Comparison of ENCODE assay signal across 8 cellular contexts in the genomic region with DNA sequence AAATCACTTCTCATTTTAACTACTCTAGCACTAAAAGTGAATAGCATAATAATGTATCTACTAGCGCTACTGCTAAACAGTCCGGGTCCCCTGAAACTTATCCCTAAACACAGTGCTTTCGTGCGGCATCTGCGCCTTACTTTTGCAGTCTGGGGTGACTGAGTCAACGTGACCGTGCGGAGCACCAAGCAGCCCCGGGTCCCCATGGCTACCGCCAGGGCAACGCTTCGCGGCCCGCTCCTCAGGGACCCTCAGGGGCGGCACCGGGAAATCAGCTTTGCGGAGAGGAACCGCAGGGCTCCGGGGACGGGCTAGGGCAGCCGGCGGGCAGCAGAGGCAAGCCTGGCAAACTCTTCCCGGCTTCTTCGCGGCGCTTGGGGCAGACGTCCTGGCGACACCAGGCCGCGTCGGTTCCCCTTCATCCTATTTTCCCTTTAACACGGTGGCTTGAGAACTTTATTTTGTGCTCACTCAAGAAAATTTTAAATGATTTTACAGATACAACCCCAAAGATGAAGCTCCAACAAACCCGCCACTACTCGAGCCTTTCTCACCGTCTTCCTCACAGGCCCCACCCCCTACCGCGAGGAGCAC. TPM values are rescaled to one million over a fixed set of nuclear protein-coding genes. Genes with fewer than 3 reads are reported as not detected.
A peak's percentile ranks its signal among the peaks of the same experiment; 100 is the strongest.
DNase-seq lines count a peak whose midpoint lies in the region; ATAC-seq, FAIRE-seq and TF ChIP-seq lines count a peak whose summit lies in the region.

No MANE protein-coding gene starts in this region.

- 27% methylated on average over 21 of the region's 37 CpGs for whole genome bisulfite sequencing in HepG2 (ENCODE audit: low lambda C conversion rate)

- H3K9me3 Mint-ChIP-seq in activated CD4-positive, alpha-beta T cell treated with anti-CD3 and anti-CD28 coated beads for 36 hours (ENCODE audit: low read depth), result no peaks in the 10 kb centered on the region

- H3K9ac ChIP-seq in colonic mucosa (ENCODE audit: low read depth in 2 of 2, low read length in 2 of 2), result peak overlapping the region; percentile 84 to 92
- H3K9ac ChIP-seq in HepG2 (ENCODE audit: insufficient read depth, low read depth, low read length), result peak overlapping the region; percentile 63

- H3K4me3 ChIP-seq in HEK293 (ENCODE audit: low read depth, low read length) (peak overlapping the region; percentile 97), colonic mucosa (peak overlapping the region; percentile 94), HepG2 (replicated peaks in 1 of 3; ENCODE audit: insufficient read depth in 1 of 3, low read depth in 2 of 3, low read length in 3 of 3) (peak overlapping the region; percentile 72 to 80 (median 77))

- CTCF ChIA-PET in HEK293 (lab: Yijun Ruan, JAX) (interaction anchor here (0.6 to 0.8 kb wide), 3 partner anchors 9 to 20 kb away, joined by 3 to 5 read pairs (median 3); no protein-coding TSS in a partner anchor), HepG2 (lab: Yijun Ruan, JAX; ENCODE audit: low intra/inter-chr PET ratio, low total read pairs) (no interaction called here)
- CTCF ChIA-PET in activated CD4-positive, alpha-beta T cell treated with anti-CD3 and anti-CD28 coated beads for 36 hours (lab: Charles Lee), result interaction anchor here (0.7 to 1.7 kb wide), 8 partner anchors 9 to 219 kb away, joined by 3 to 5 read pairs (median 4); no protein-coding TSS in a partner anchor

- peaks cover 15% of the 10 kb centered on the region for H3K4me1 Mint-ChIP-seq in activated CD4-positive, alpha-beta T cell treated with anti-CD3 and anti-CD28 coated beads for 36 hours

- no peaks in the 10 kb centered on the region for H3K27me3 ChIP-seq in colonic mucosa
- H3K27me3 ChIP-seq in HepG2 (ENCODE audit: control insufficient read depth in 1 of 2, insufficient read depth in 2 of 2, low read length in 2 of 2), result 0 out of 5 replicates have a peak, but pooled peaks cover 0 to 5% of the 10 kb centered on the region in 2 experiments

- no TSS peak for BruUV-seq in HepG2 (replicated peaks; lab: Mats Ljungman, UMichigan)

- no peak for TF ChIP-seq RAD21 in HepG2 (CRISPR knock-in tag; IDR thresholded peaks at IDR 0.05)

- H3K36me3 Mint-ChIP-seq in activated CD4-positive, alpha-beta T cell treated with anti-CD3 and anti-CD28 coated beads for 36 hours (ENCODE audit: low read depth), result peaks cover 5% of the 10 kb centered on the region

- intact Hi-C loops in activated CD4-positive, alpha-beta T cell treated with anti-CD3 and anti-CD28 coated beads for 36 hours (cut with DNase I, micrococcal nuclease), result loop anchor here (1.0 to 10.0 kb wide), 8 partner anchors 123 to 1524 kb away; partner anchors contain the start of genes ATR (in 1 of the 2), SLC9A9 (in 1 of the 2), U2SURP (in 1 of the 2) and XRN1 (in 1 of the 2)
- intact Hi-C loops in colonic mucosa (cut with DNase I) (no loop called here), HepG2 (cut with micrococcal nuclease; ENCODE audit: unreplicated experiment) (no loop called here)

- DNase-seq in GM12891 (ENCODE audit: insufficient read length, low spot score) (peak; percentile 29), NCI-H1105 treated with DMSO at 0.1 percent for 48 hours (lab: John Stamatoyannopoulos, UW) (peak; percentile 93), colonic mucosa (peak; percentile 58), HepG2 (ENCODE audit: low spot score) (no peak), cerebellar nuclear complex (lab: John Stamatoyannopoulos, UW) (no peak)
- peak; percentile 78 for DNase-seq in activated CD4-positive, alpha-beta T cell treated with anti-CD3 and anti-CD28 coated beads for 36 hours
- peak; percentile 59 for DNase-seq in stimulated activated CD4-positive, alpha-beta T cell treated with anti-CD3 and anti-CD28 coated beads, Interleukin-4, amount 100 ng/mL, for 24 hours

- H3K9me3 ChIP-seq in HEK293 (ENCODE audit: control insufficient read depth, insufficient read depth, low read depth, low read length) (no peaks in the 10 kb centered on the region), colonic mucosa (no peaks in the 10 kb centered on the region), HepG2 (ENCODE audit: low read length) (no peaks in the 10 kb centered on the region)

- H3K4me1 ChIP-seq in HEK293 (ENCODE audit: control insufficient read depth, insufficient read depth, low read length), result no peaks in the 10 kb centered on the region; the same call in 1 of the 2 replicates
- no peaks in the 10 kb centered on the region for H3K4me1 ChIP-seq in colonic mucosa
- H3K4me1 ChIP-seq in HepG2 (ENCODE audit: insufficient read depth, low read length), result peaks cover 21% of the 10 kb centered on the region

- H4K20me1 ChIP-seq in HepG2 (ENCODE audit: insufficient read depth, low read length), result no peaks in the 10 kb centered on the region

- in situ Hi-C loops in HepG2 (cut with HindIII; ENCODE audit: extremely low pct_ligation_motif_present, low pct_unique_long_range_greater_than_20kb), result no loop called here

- peak overlapping the region; percentile 95 for H3K27ac Mint-ChIP-seq in activated CD4-positive, alpha-beta T cell treated with anti-CD3 and anti-CD28 coated beads for 36 hours

- peak overlapping the region; percentile 96 for H3K4me3 Mint-ChIP-seq in activated CD4-positive, alpha-beta T cell treated with anti-CD3 and anti-CD28 coated beads for 36 hours

- H3K27me3 Mint-ChIP-seq in activated CD4-positive, alpha-beta T cell treated with anti-CD3 and anti-CD28 coated beads for 36 hours, result peaks cover 6% of the 10 kb centered on the region

- TF ChIP-seq CTCF in HEK293 (tag by site-specific recombination; IDR thresholded peaks at IDR 0.05) (no peak), colonic mucosa (IDR thresholded peaks at IDR 0.05) (no peak), HepG2 (CRISPR knock-in tag; IDR thresholded peaks at IDR 0.05) (no peak)

- POLR2A ChIA-PET in HEK293 (lab: Yijun Ruan, JAX), result interaction anchor here (1.0 to 1.8 kb wide), 7 partner anchors 9 to 259 kb away, joined by 3 to 8 read pairs (median 4); no protein-coding TSS in a partner anchor
- POLR2A ChIA-PET in activated CD4-positive, alpha-beta T cell treated with anti-CD3 and anti-CD28 coated beads for 36 hours (lab: Charles Lee), result interaction anchor here (0.7 to 1.4 kb wide), 3 partner anchors 18 to 77 kb away, joined by 3 read pairs; no protein-coding TSS in a partner anchor
- POLR2A ChIA-PET in HepG2 (lab: Yijun Ruan, JAX), result interaction anchor here (0.7 to 2.0 kb wide), 3 partner anchors 9 to 191 kb away, joined by 3 to 6 read pairs (median 4); no protein-coding TSS in a partner anchor

- no peak for TF ChIP-seq EP300 in HepG2 (IDR thresholded peaks at IDR 0.05; ENCODE audit: low read depth in 2 of 2, low read length in 2 of 2)
- no peak for TF ChIP-seq EP300 in HepG2 (CRISPR knock-in tag; IDR thresholded peaks at IDR 0.05; ENCODE audit: borderline replicate concordance)

- peak overlapping the region; percentile 60 for H2AFZ ChIP-seq in HepG2 (ENCODE audit: low read length)

- TF ChIP-seq POLR2A in GM12891 (IDR thresholded peaks at IDR 0.05; ENCODE audit: low read depth, low read length) (no peak; the same call in 1 of the 2 replicates), HepG2 (IDR thresholded peaks at IDR 0.05; ENCODE audit: insufficient read depth in 1 of 2, low read depth in 2 of 2, low read length in 2 of 2) (no peak)

- H3K27ac ChIP-seq in HEK293 (ENCODE audit: extremely low read depth, low read depth, low read length) (peak overlapping the region; percentile 95), colonic mucosa (peak overlapping the region; percentile 100), HepG2 (ENCODE audit: extremely low read length, insufficient read depth, low read length) (peak overlapping the region; percentile 73)

- H3K36me3 ChIP-seq in HEK293 (ENCODE audit: control insufficient read depth in 2 of 2, insufficient read depth in 1 of 2, low read length in 2 of 2) (no peaks in the 10 kb centered on the region), colonic mucosa (no peaks in the 10 kb centered on the region), HepG2 (replicated peaks in 1 of 2; ENCODE audit: control insufficient read depth in 1 of 2, insufficient read depth in 2 of 2, low read length in 2 of 2) (no peaks in the 10 kb centered on the region)

- peaks cover 21% of the 10 kb centered on the region for H3K79me2 ChIP-seq in HepG2 (ENCODE audit: insufficient read depth, low read length)

- ATAC-seq in activated CD4-positive, alpha-beta T cell treated with anti-CD3 and anti-CD28 coated beads for 36 hours, result peak; percentile 26
- ATAC-seq in HepG2, result peak; percentile 8

- H3K4me2 ChIP-seq in HepG2 (ENCODE audit: low read depth, low read length), result peak overlapping the region; percentile 67

- FAIRE-seq in GM12891 (lab: Jason Lieb, UNC) (peak; percentile 84), HepG2 (lab: Jason Lieb, UNC) (no peak)

TF ChIP-seq in HepG2, 621 proteins besides CTCF, POLR2A, EP300 and RAD21 (continues in another document):
- TF ChIP-seq ZNF781 (CRISPR knock-in tag; IDR thresholded peaks at IDR 0.05; ENCODE audit: borderline replicate concordance, not compliant biosample characterization) (no peak), ZNF446 (CRISPR knock-in tag; IDR thresholded peaks at IDR 0.05) (no peak)

RNA-seq across cellular contexts. Expression of gene DIPK2A, which starts 0.8 kb away (rescaled TPM):
- 5.5 TPM for polyA plus RNA-seq in GM12891 (2012; ENCODE audit: low read depth, missing spikeins)
- 10 to 100 TPM; 15.5 to 17.1 TPM for total RNA-seq in activated CD4-positive, alpha-beta T cell treated with anti-CD3 and anti-CD28 coated beads for 36 hours
- total RNA-seq in colonic mucosa (10 to 100 TPM; 19.3 to 21.4 TPM), HepG2 (2016; rRNA removed; fragmentation: Illumina TruSeq; extraction: Trizol) (3.3 and 8.0 TPM in 2 replicates)
- total RNA-seq in HepG2 (2016; cell fraction: cytosol; rRNA removed; fragmentation: Illumina TruSeq; extraction: Trizol; ENCODE audit: low read depth), result 17.2 and 18.6 TPM in 2 replicates
- total RNA-seq in HepG2 (2016; cell fraction: insoluble cytoplasmic fraction; rRNA removed; fragmentation: Illumina TruSeq; extraction: Trizol), result 3.1 and 7.8 TPM in 2 replicates
- 6.8 and 7.4 TPM in 2 replicates for total RNA-seq in HepG2 (2016; cell fraction: membrane; rRNA removed; fragmentation: Illumina TruSeq; extraction: Trizol)
- 10.5 and 11.3 TPM in 2 replicates for total RNA-seq in HepG2 (2016; cell fraction: nucleus; rRNA removed; fragmentation: Illumina TruSeq; extraction: Trizol)
- 4.1 and 5.8 TPM in 2 replicates for polyA plus RNA-seq in HepG2 (2011; rRNA removed)
- 4.0 and 6.9 TPM in 2 replicates for polyA plus RNA-seq in HepG2 (2011; cell fraction: cytosol; rRNA removed)
- polyA plus RNA-seq in HepG2 (2011; cell fraction: nucleus; rRNA removed), result 8.8 and 14.0 TPM in 2 replicates
- 6.9 and 8.8 TPM in 2 replicates for polyA plus RNA-seq in HepG2 (2012)
- 0.35 and 0.37 TPM in 2 replicates for polyA plus RNA-seq in HepG2 (2016; cell fraction: cytosol; fragmentation: Illumina TruSeq; extraction: Trizol; ENCODE audit: low read depth)
- polyA plus RNA-seq in HepG2 (2016; cell fraction: insoluble cytoplasmic fraction; fragmentation: Illumina TruSeq; extraction: Trizol; ENCODE audit: low read depth), result 3.8 and 4.1 TPM in 2 replicates
- 1.00 and 1.1 TPM in 2 replicates for polyA plus RNA-seq in HepG2 (2016; cell fraction: membrane; fragmentation: Illumina TruSeq; extraction: Trizol; ENCODE audit: low read depth)
- 12.4 and 14.3 TPM in 2 replicates for polyA plus RNA-seq in HepG2 (2016; cell fraction: nucleus; fragmentation: Illumina TruSeq; extraction: Trizol; ENCODE audit: insufficient read depth, low read depth)
- polyA minus RNA-seq in HepG2 (2011; rRNA and poly(A)+ RNA removed; ENCODE audit: low replicate concordance), result 35.4 and 74.5 TPM in 2 replicates
- 27.0 and 28.7 TPM in 2 replicates for polyA minus RNA-seq in HepG2 (2011; cell fraction: cytosol; rRNA and poly(A)+ RNA removed)
- polyA minus RNA-seq in HepG2 (2011; cell fraction: nucleus; rRNA and poly(A)+ RNA removed), result 32.8 and 47.2 TPM in 2 replicates

Comparison
In these comparisons a context has a peak if more than half of its experiments do, and no peak if none do; other contexts are left out.
1. DNase-seq: peak in GM12891 (single experiment), NCI-H1105 treated with DMSO at 0.1 percent for 48 hours (single experiment), activated CD4-positive, alpha-beta T cell treated with anti-CD3 and anti-CD28 coated beads for 36 hours (single experiment), colonic mucosa (single experiment) and stimulated activated CD4-positive, alpha-beta T cell treated with anti-CD3 and anti-CD28 coated beads, Interleukin-4, amount 100 ng/mL, for 24 hours (single experiment); none in HepG2 (single experiment) and cerebellar nuclear complex (0 of 2).
2. intact Hi-C loops: an anchor here in activated CD4-positive, alpha-beta T cell treated with anti-CD3 and anti-CD28 coated beads for 36 hours (1.0 to 10.0 kb wide); none called in colonic mucosa and HepG2.
3. Peak in every context shown above with its lines, with median percentiles within 50 percentile points of each other: H3K27ac ChIP-seq and H3K4me3 ChIP-seq.